Comparison of ENCODE assay signal across 9 cellular contexts in the genomic region with DNA sequence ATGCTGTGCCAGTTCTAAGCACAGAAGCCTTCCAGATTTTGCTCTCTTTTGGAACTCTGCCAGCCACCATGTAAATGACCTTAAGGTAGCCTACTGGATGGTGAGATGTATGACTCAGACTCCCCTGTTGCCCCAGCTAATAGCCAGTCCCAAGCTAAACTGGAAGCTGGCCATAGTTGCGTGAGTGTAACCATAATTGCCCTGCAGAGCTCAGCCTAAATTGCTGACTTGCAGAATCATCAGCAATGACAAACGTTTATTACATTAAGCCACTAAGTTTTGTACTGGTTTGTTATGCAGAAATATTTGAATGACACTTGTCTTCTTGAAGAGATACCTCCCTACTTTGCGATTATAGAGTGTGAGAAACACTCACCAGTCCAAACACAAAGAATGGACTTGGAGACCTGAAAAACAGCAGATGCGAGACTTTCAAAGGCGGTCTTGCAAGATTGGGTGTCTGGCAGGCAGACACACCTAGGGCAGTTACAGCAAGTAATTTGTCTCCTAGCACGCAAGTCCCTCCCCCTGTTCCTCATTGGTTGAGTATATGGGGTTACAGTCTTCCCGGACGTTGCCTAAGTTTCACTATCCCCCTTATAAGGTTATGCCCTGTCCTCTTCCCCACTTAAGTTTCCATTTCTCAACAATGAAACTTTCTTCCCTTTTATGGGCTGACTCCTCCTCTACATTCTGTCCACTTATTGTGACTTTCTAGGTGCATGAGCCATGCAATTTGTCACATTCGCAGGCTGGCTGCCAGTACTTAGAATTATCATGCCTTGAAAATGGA.
DNase-seq lines count a peak whose midpoint lies in the region; ATAC-seq and TF ChIP-seq lines count a peak whose summit lies in the region.
"Had no signal": no experiment of that assay in that cellular context is flagged by ENCODE, and none has a peak within 500 bp of the region (broad histone marks: within the 10 kb centered on the region; RNA-seq: fewer than 3 reads in every experiment).

No MANE protein-coding gene starts in this region.

- peak overlapping the region; percentile 32 for H3K9ac ChIP-seq in rectal smooth muscle tissue (ENCODE audit: low read length)

- H3K27ac ChIP-seq in rectal smooth muscle tissue (ENCODE audit: low read depth, low read length), result peak overlapping the region; percentile 20
- H3K27ac ChIP-seq: SJCRH30 had no signal

- H3K36me3 ChIP-seq in rectal smooth muscle tissue (ENCODE audit: control insufficient read depth, insufficient read depth, low read length), result no peaks in the 10 kb centered on the region
- H3K36me3 ChIP-seq: SJCRH30 had no signal

- CTCF ChIA-PET in HEK293T (lab: Yijun Ruan, JAX), result no interaction called here

- DNase-seq in GM10266 (ENCODE audit: extremely low spot score) (peak; percentile 32), HEK293T (ENCODE audit: extremely low spot score) (peak; percentile 25), NCI-H446 treated with DMSO at 0.1 percent for 48 hours (lab: John Stamatoyannopoulos, UW) (peak; percentile 76), epithelial cell of esophagus (ENCODE audit: low read depth) (peak; percentile 51), NCI-H2171 (lab: John Stamatoyannopoulos, UW) (no peak), NCI-H1417 treated with DMSO at 0.1 percent for 48 hours (lab: John Stamatoyannopoulos, UW) (no peak)

- no peaks in the 10 kb centered on the region for H3K4me1 ChIP-seq in rectal smooth muscle tissue (ENCODE audit: control insufficient read depth, insufficient read depth, low read length)
- H3K4me1 ChIP-seq: SJCRH30 had no signal

- no peaks in the 10 kb centered on the region for H3K27me3 ChIP-seq in rectal smooth muscle tissue (ENCODE audit: control insufficient read depth, insufficient read depth, low read length)
- H3K27me3 ChIP-seq: SJCRH30 had no signal

- no peak overlapping the region for H3K4me3 ChIP-seq in epithelial cell of esophagus (ENCODE audit: low read length)
- H3K4me3 ChIP-seq in rectal smooth muscle tissue (ENCODE audit: low read length), result no peak overlapping the region
- H3K4me3 ChIP-seq: SJCRH30 had no signal

- no peak for ATAC-seq in GM21515 (IDR thresholded peaks at IDR 0.05; ENCODE audit: unreplicated experiment)

- no peak for TF ChIP-seq CTCF in GM10266 (IDR thresholded peaks at IDR 0.05; ENCODE audit: control insufficient read depth, insufficient read depth, low read depth, missing control alignments)
- TF ChIP-seq CTCF in epithelial cell of esophagus (IDR thresholded peaks at IDR 0.05; ENCODE audit: insufficient read depth, low read depth, low read length, missing control alignments), result no peak

- POLR2A ChIA-PET in HEK293T (lab: Yijun Ruan, JAX), result no interaction called here

TF ChIP-seq in HEK293T, 16 proteins besides CTCF, POLR2A, EP300 and RAD21:
- TF ChIP-seq TARDBP (IDR thresholded peaks at IDR 0.05) (no peak), FOXA1 (IDR thresholded peaks at IDR 0.05) (no peak), FOXM1 (IDR thresholded peaks at IDR 0.05; ENCODE audit: borderline replicate concordance) (no peak), ZNF384 (IDR thresholded peaks at IDR 0.05) (no peak), LEF1 (IDR thresholded peaks at IDR 0.05; ENCODE audit: borderline replicate concordance) (no peak), BHLHE40 (IDR thresholded peaks at IDR 0.05; ENCODE audit: borderline replicate concordance) (no peak), SUZ12 (IDR thresholded peaks at IDR 0.05) (no peak), ELF4 (IDR thresholded peaks at IDR 0.05) (no peak)
TF ChIP-seq in HEK293T: peak in this region for 0.

Comparison
In these comparisons a context has a peak if more than half of its experiments do, and no peak if none do; other contexts are left out.
1. DNase-seq: peak in GM10266 (single experiment), HEK293T (single experiment), NCI-H446 treated with DMSO at 0.1 percent for 48 hours (single experiment) and epithelial cell of esophagus (single experiment); none in NCI-H2171 (single experiment) and NCI-H1417 treated with DMSO at 0.1 percent for 48 hours (single experiment).